1 cellular context compared by ENCODE assay signal in the genomic region with DNA sequence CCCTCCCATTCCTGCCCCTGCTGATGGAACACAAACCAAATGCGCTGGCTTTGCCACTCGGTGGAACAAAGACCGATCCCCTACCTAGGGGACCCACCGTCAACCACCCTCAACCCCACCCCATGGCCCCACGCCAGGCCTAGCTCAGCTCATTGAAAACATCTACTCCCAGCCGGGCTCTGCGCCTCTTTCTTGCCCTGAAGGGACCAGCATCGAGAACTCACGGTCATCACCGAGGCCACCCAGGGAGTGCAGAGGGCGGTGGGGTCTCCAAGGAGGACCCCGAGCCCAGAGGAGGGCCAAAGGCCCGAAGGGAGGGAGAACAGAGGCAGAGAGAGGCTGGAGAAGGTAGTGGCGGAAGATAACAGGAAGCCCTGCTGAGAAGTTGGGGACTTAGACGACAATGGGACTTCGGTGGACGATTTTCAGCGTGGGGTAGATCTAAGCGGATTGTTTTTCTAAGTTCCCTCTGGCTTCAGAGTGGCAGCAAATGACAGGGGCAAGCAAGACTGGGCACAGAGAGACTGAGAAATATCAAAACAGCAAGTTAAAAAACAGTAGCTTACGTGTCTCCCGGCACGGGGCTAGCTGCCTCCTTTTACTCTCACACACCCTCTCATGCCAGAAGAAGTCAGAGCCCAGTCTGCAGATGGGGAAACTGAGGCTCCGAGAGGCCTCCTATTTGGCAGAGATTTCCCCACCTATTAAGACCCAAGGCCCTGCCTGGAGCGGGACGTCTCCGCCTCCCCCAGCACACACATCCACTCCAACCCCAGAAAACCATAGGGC.
TF ChIP-seq lines count a peak whose summit lies in the region.

No MANE protein-coding gene starts in this region.

TF ChIP-seq in HEK293, 187 proteins besides CTCF, POLR2A, EP300 and RAD21 (continued from another document):
- TF ChIP-seq, protein P1, sequence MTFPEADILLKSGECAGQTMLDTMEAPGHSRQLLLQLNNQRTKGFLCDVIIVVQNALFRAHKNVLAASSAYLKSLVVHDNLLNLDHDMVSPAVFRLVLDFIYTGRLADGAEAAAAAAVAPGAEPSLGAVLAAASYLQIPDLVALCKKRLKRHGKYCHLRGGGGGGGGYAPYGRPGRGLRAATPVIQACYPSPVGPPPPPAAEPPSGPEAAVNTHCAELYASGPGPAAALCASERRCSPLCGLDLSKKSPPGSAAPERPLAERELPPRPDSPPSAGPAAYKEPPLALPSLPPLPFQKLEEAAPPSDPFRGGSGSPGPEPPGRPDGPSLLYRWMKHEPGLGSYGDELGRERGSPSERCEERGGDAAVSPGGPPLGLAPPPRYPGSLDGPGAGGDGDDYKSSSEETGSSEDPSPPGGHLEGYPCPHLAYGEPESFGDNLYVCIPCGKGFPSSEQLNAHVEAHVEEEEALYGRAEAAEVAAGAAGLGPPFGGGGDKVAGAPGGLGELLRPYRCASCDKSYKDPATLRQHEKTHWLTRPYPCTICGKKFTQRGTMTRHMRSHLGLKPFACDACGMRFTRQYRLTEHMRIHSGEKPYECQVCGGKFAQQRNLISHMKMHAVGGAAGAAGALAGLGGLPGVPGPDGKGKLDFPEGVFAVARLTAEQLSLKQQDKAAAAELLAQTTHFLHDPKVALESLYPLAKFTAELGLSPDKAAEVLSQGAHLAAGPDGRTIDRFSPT (tag by site-specific recombination; IDR thresholded peaks at IDR 0.05): 0 out of 2 replicates have a peak, but pooled peaks have one; percentile 6
